ENCODE assay signal across 18 cellular contexts in genomic region chr3:23275061-23275460, GRCh38.
A peak's percentile ranks its signal among the peaks of the same experiment; 100 is the strongest.
DNase-seq lines count a peak whose midpoint lies in the region; ATAC-seq and TF ChIP-seq lines count a peak whose summit lies in the region.
"Had no signal": no experiment of that assay in that cellular context is flagged by ENCODE, and none has a peak within 500 bp of the region (broad histone marks: within the 10 kb centered on the region; RNA-seq: fewer than 3 reads in every experiment).

No MANE protein-coding gene starts in this region.

- no CpG with 5 or more reads among the region's 8 CpGs for WGBS in mesendoderm (ENCODE audit: extremely low coverage, insufficient coverage, low lambda C conversion rate)

- H3K4ac ChIP-seq in mesendoderm (ENCODE audit: low read depth, low read length) = no peak overlapping the region

- H3K9ac ChIP-seq in mesendoderm (ENCODE audit: low read length) = no peak overlapping the region
- H3K9ac ChIP-seq: BLaER1 treated with 17β-estradiol and CSF1 and Interleukin-3, amounts not matched to agents 10 nM and 100 nM had no signal

- no peak overlapping the region for H2BK15ac ChIP-seq in mesendoderm (replicated peaks; ENCODE audit: low read depth)

- no peak overlapping the region for H3K4me3 Mint-ChIP-seq in stimulated activated naive B cell treated with anti-CD40 and anti-IgM and Interleukin-4, amounts not matched to agents 10 μg/mL and 1 μg/mL and 100 μg/mL, for 72 hours
- H3K4me3 Mint-ChIP-seq: B cell; CD4-positive, alpha-beta T cell; CD8-positive, alpha-beta T cell had no signal

- no peaks in the 10 kb centered on the region for H3K27me3 ChIP-seq in mesendoderm (ENCODE audit: insufficient read depth, low read length, poor library complexity)
- no peaks in the 10 kb centered on the region for H3K27me3 ChIP-seq in ascending aorta
- H3K27me3 ChIP-seq: BLaER1 treated with 17β-estradiol and CSF1 and Interleukin-3, amounts not matched to agents 10 nM and 100 nM had no signal

- no peak overlapping the region for H2AK5ac ChIP-seq in mesendoderm (ENCODE audit: low read length)

- no peak overlapping the region for H3K18ac ChIP-seq in mesendoderm (ENCODE audit: low read length)

- no peak overlapping the region for H3K27ac ChIP-seq in mesendoderm (ENCODE audit: low read depth, low read length)
- H3K27ac ChIP-seq in ascending aorta = no peak overlapping the region
- H3K27ac ChIP-seq: 22Rv1; A549; BLaER1 treated with 17β-estradiol and CSF1 and Interleukin-3, amounts not matched to agents 10 nM and 100 nM; C4-2B had no signal

- no peaks in the 10 kb centered on the region for H3K79me2 ChIP-seq in mesendoderm (ENCODE audit: control insufficient read depth, insufficient read depth, low read length)

- H3K27ac Mint-ChIP-seq in stimulated activated naive B cell treated with anti-CD40 and anti-IgM and Interleukin-4, amounts not matched to agents 10 μg/mL and 1 μg/mL and 100 μg/mL, for 72 hours = peak overlapping the region; percentile 38
- H3K27ac Mint-ChIP-seq: B cell; CD4-positive, alpha-beta T cell; CD8-positive, alpha-beta T cell had no signal

- peaks cover 5 to 7% of the 10 kb centered on the region in 2 donors for H3K9me3 Mint-ChIP-seq in stimulated activated naive B cell treated with anti-CD40 and anti-IgM and Interleukin-4, amounts not matched to agents 10 μg/mL and 1 μg/mL and 100 μg/mL, for 72 hours

- intact Hi-C loops in ascending aorta (cut with DNase I) = no loop called here

- peaks cover 2% of the 10 kb centered on the region for H3K4me1 ChIP-seq in mesendoderm (ENCODE audit: control insufficient read depth, low read depth, low read length)
- H3K4me1 ChIP-seq in ascending aorta = no peaks in the 10 kb centered on the region
- H3K4me1 ChIP-seq: BLaER1 treated with 17β-estradiol and CSF1 and Interleukin-3, amounts not matched to agents 10 nM and 100 nM had no signal

- H4K5ac ChIP-seq in mesendoderm (ENCODE audit: low read length) = no peak overlapping the region

- no peak for TF ChIP-seq CTCF in ascending aorta (IDR thresholded peaks at IDR 0.05)

- no peaks in the 10 kb centered on the region for H3K9me3 ChIP-seq in ascending aorta
- H3K9me3 ChIP-seq: A549, Caco-2 had no signal

- DNase-seq in NCI-H82 (lab: John Stamatoyannopoulos, UW) (peak; percentile 6), NCI-H82 treated with DMSO at 0.1 percent for 48 hours (lab: John Stamatoyannopoulos, UW; ENCODE audit: unreplicated experiment) (no peak), mesendoderm (peak; percentile 92), ascending aorta (ENCODE audit: low spot score in 2 of 2) (no peak), NCI-H2029 treated with DMSO at 0.1 percent for 48 hours (lab: John Stamatoyannopoulos, UW) (no peak)
- no peak for DNase-seq in stimulated activated naive B cell treated with anti-CD40 and anti-IgM and Interleukin-4, amounts not matched to agents 10 μg/mL and 1 μg/mL and 100 μg/mL, for 72 hours
- DNase-seq: AML-193; Caco-2; Calu3; CD4-positive, alpha-beta T cell; CD8-positive, alpha-beta T cell; DMS79 treated with DMSO at 0.1 percent for 48 hours; GF-D8 had no signal

- H2BK5ac ChIP-seq in mesendoderm (ENCODE audit: low read length) = no peak overlapping the region

- no peak overlapping the region for H2BK120ac ChIP-seq in mesendoderm (ENCODE audit: low read depth, low read length)

- peaks cover 13 to 23% of the 10 kb centered on the region in 2 donors for H3K36me3 Mint-ChIP-seq in stimulated activated naive B cell treated with anti-CD40 and anti-IgM and Interleukin-4, amounts not matched to agents 10 μg/mL and 1 μg/mL and 100 μg/mL, for 72 hours

- H3K36me3 ChIP-seq in mesendoderm (ENCODE audit: control insufficient read depth, insufficient read depth, low read length) (no peaks in the 10 kb centered on the region), ascending aorta (no peaks in the 10 kb centered on the region)

- ATAC-seq in stimulated activated naive B cell treated with anti-CD40 and anti-IgM and Interleukin-4, amounts not matched to agents 10 μg/mL and 1 μg/mL and 100 μg/mL, for 72 hours (replicated peaks) = no peak
- ATAC-seq: A549; CD8-positive, alpha-beta T cell had no signal

- no peaks in the 10 kb centered on the region for H3K79me1 ChIP-seq in mesendoderm (ENCODE audit: low read length)

- no peak overlapping the region for H3K4me2 ChIP-seq in mesendoderm (ENCODE audit: low read length)
- H3K4me2 ChIP-seq: A549; BLaER1 treated with 17β-estradiol and CSF1 and Interleukin-3, amounts not matched to agents 10 nM and 100 nM had no signal

- H3K4me1 Mint-ChIP-seq in stimulated activated naive B cell treated with anti-CD40 and anti-IgM and Interleukin-4, amounts not matched to agents 10 μg/mL and 1 μg/mL and 100 μg/mL, for 72 hours = peaks cover 26 to 56% of the 10 kb centered on the region in 2 donors

- no peak overlapping the region for H4K8ac ChIP-seq in mesendoderm (ENCODE audit: low read depth, low read length)

- H3K27me3 Mint-ChIP-seq in stimulated activated naive B cell treated with anti-CD40 and anti-IgM and Interleukin-4, amounts not matched to agents 10 μg/mL and 1 μg/mL and 100 μg/mL, for 72 hours = no peaks in the 10 kb centered on the region
- H3K27me3 Mint-ChIP-seq: B cell; CD4-positive, alpha-beta T cell had no signal

- H3K23ac ChIP-seq in mesendoderm (ENCODE audit: low read length) = no peak overlapping the region

- no peak overlapping the region for H3K56ac ChIP-seq in mesendoderm (ENCODE audit: low read length)

- H3K4me3 ChIP-seq in mesendoderm (ENCODE audit: low read length) (no peak overlapping the region), ascending aorta (no peak overlapping the region)
- H3K4me3 ChIP-seq: A549; BLaER1 treated with 17β-estradiol and CSF1 and Interleukin-3, amounts not matched to agents 10 nM and 100 nM had no signal

Comparison
In these comparisons a context has a peak if more than half of its experiments do, and no peak if none do; other contexts are left out.
1. DNase-seq: peak in NCI-H82 (single experiment) and mesendoderm (single experiment); none in NCI-H82 treated with DMSO at 0.1 percent for 48 hours (single experiment), stimulated activated naive B cell treated with anti-CD40 and anti-IgM and Interleukin-4, amounts not matched to agents 10 μg/mL and 1 μg/mL and 100 μg/mL, for 72 hours (single experiment), ascending aorta (0 of 2) and NCI-H2029 treated with DMSO at 0.1 percent for 48 hours (single experiment).